7 cellular contexts compared by ENCODE assay signal in genomic region chr18:741931-742512, GRCh38. TPM values are rescaled to one million over a fixed set of nuclear protein-coding genes. Genes with fewer than 3 reads are reported as not detected.
DNase-seq lines count a peak whose midpoint lies in the region; ATAC-seq and TF ChIP-seq lines count a peak whose summit lies in the region.

No MANE protein-coding gene starts in this region.

- peak; percentile 83 for TF ChIP-seq RAD21 in IMR-90 (IDR thresholded peaks at IDR 0.05; ENCODE audit: low read length)

- H2BK15ac ChIP-seq in IMR-90 (ENCODE audit: low read depth, low read length) = no peak overlapping the region

- H3K14ac ChIP-seq in IMR-90 (replicated peaks; ENCODE audit: low read depth, low read length) = no peak overlapping the region

- H2AFZ ChIP-seq in IMR-90 (replicated peaks; ENCODE audit: low read length, poor library complexity) = no peak overlapping the region

- H3K79me1 ChIP-seq in IMR-90 (ENCODE audit: low read depth in 1 of 2, low read length in 2 of 2) = no peaks in the 10 kb centered on the region

- no peak overlapping the region for H3K4me3 ChIP-seq in IMR-90 (ENCODE audit: insufficient read depth, low read depth, low read length)
- no peak overlapping the region for H3K4me3 ChIP-seq in effector memory CD4-positive, alpha-beta T cell (ENCODE audit: insufficient read depth, low read depth, low read length, poor library complexity, severe bottlenecking)

- no peak overlapping the region for H3K4me2 ChIP-seq in IMR-90 (ENCODE audit: low read depth, low read length)

- H3K27ac ChIP-seq in IMR-90 (ENCODE audit: insufficient read depth, low read length) (no peak overlapping the region), RWPE1 (no peak overlapping the region)
- H3K27ac ChIP-seq in effector memory CD4-positive, alpha-beta T cell (ENCODE audit: insufficient read depth, low read length, poor library complexity, severe bottlenecking) = no peak overlapping the region

- no peaks in the 10 kb centered on the region for H3K4me1 Mint-ChIP-seq in naive B cell

- H2AK9ac ChIP-seq in IMR-90 (replicated peaks; ENCODE audit: low read depth, low read length, poor library complexity) = no peak overlapping the region

- no peak overlapping the region for H4K8ac ChIP-seq in IMR-90 (ENCODE audit: low read depth in 2 of 2, low read length in 2 of 2)

- H3K27ac Mint-ChIP-seq in naive B cell = no peak overlapping the region

- DNase-seq in GF-D8 (lab: John Stamatoyannopoulos, UW) = peak; percentile 81
- peak; percentile 63 for DNase-seq in IMR-90
- DNase-seq in RWPE1 (ENCODE audit: low spot score) = peak; percentile 53
- peak; percentile 66 for DNase-seq in epidermal melanocyte (ENCODE audit: insufficient read length, low spot score)
- DNase-seq in naive B cell = peak; percentile 2
- no peak for DNase-seq in effector memory CD4-positive, alpha-beta T cell

- no peak overlapping the region for H3K56ac ChIP-seq in IMR-90 (ENCODE audit: extremely low read depth, insufficient read depth, low read length)

- H3K18ac ChIP-seq in IMR-90 (ENCODE audit: low read depth, low read length) = no peak overlapping the region

- no peak for TF ChIP-seq POLR2A in IMR-90 (IDR thresholded peaks at IDR 0.05; ENCODE audit: low read depth, low read length)

- TF ChIP-seq CTCF in IMR-90 (conservative IDR thresholded peaks at IDR 0.05; ENCODE audit: low read depth, low read length) (peak; percentile 77), RWPE1 (conservative IDR thresholded peaks at IDR 0.05; ENCODE audit: low read depth) (peak; percentile 73)

- no peak overlapping the region for H3K23ac ChIP-seq in IMR-90 (ENCODE audit: low read depth, low read length)

- CTCF ChIA-PET in IMR-90 (lab: Yijun Ruan, JAX) = interaction anchor here (0.5 to 7.6 kb wide), 5 partner anchors 9 to 1895 kb away, joined by 3 to 45 read pairs (median 3); partner anchors contain the start of gene TYMS
- CTCF ChIA-PET in RWPE1 (lab: Yijun Ruan, JAX) = interaction anchor here (0.6 to 1.3 kb wide), 4 partner anchors 45 to 1605 kb away, joined by 3 to 4 read pairs (median 4); no protein-coding TSS in a partner anchor

- POLR2A ChIA-PET in IMR-90 (lab: Charles Lee; ENCODE audit: unreplicated experiment) (no interaction called here), RWPE1 (lab: Yijun Ruan, JAX; ENCODE audit: low non-redundant PET) (no interaction called here)

- ATAC-seq in GM21526 (IDR thresholded peaks at IDR 0.05; ENCODE audit: low FRiP score, unreplicated experiment) (peak; percentile 89), IMR-90 (ENCODE audit: low read depth) (peak; percentile 83), naive B cell (ENCODE audit: low read depth in 2 of 2) (peak; percentile 27 to 37)

- H4K91ac ChIP-seq in IMR-90 (ENCODE audit: insufficient read depth, low read depth, low read length) = no peak overlapping the region

- H2BK20ac ChIP-seq in IMR-90 (ENCODE audit: low read depth, low read length) = no peak overlapping the region

- H2BK5ac ChIP-seq in IMR-90 (ENCODE audit: low read depth, low read length, poor library complexity, severe bottlenecking) = no peak overlapping the region

- H2BK120ac ChIP-seq in IMR-90 (ENCODE audit: low read depth, low read length) = no peak overlapping the region

- no peak overlapping the region for H3K4me3 Mint-ChIP-seq in naive B cell

- H4K20me1 ChIP-seq in IMR-90 (ENCODE audit: insufficient read depth, low read length) = no peaks in the 10 kb centered on the region

- no peaks in the 10 kb centered on the region for H3K9me3 Mint-ChIP-seq in naive B cell

- no TSS peak for BruUV-seq in IMR-90 (replicated peaks; lab: Mats Ljungman, UMichigan)

- dilution Hi-C loops in IMR-90 (cut with HindIII; ENCODE audit: low sequenced_read_pairs, unreplicated experiment) = no loop called here

- H3K4me1 ChIP-seq in IMR-90 (ENCODE audit: control insufficient read depth, insufficient read depth, low read length) = no peaks in the 10 kb centered on the region
- H3K4me1 ChIP-seq in effector memory CD4-positive, alpha-beta T cell (ENCODE audit: control insufficient read depth, insufficient read depth, low read length, poor library complexity, severe bottlenecking) = no peaks in the 10 kb centered on the region

- no peaks in the 10 kb centered on the region for H3K9me1 ChIP-seq in IMR-90 (ENCODE audit: insufficient read depth, low read length)

- peaks cover 4 to 6% (median 5%) of the 10 kb centered on the region in 3 donors for H3K27me3 Mint-ChIP-seq in naive B cell

- no peak overlapping the region for H3K9ac ChIP-seq in IMR-90 (ENCODE audit: low read depth, low read length)

- no peaks in the 10 kb centered on the region for H3K36me3 Mint-ChIP-seq in naive B cell

- H4K5ac ChIP-seq in IMR-90 (ENCODE audit: low read depth, low read length) = no peak overlapping the region

- H3K36me3 ChIP-seq in IMR-90 (ENCODE audit: control insufficient read depth, insufficient read depth, low read length) = peaks cover 15% of the 10 kb centered on the region
- H3K36me3 ChIP-seq in effector memory CD4-positive, alpha-beta T cell (ENCODE audit: control insufficient read depth, insufficient read depth, low read length) = peaks cover 4% of the 10 kb centered on the region

- intact Hi-C loops in IMR-90 (cut with micrococcal nuclease) = loop anchor here (1.0 to 5.0 kb wide), 3 partner anchors 89 to 120 kb away; no protein-coding TSS in a partner anchor

- H3K4ac ChIP-seq in IMR-90 (ENCODE audit: low read depth, low read length) = no peak overlapping the region

- in situ Hi-C loops in IMR-90 (cut with MboI; ENCODE audit: low sequenced_read_pairs) = no loop called here

- H2AK5ac ChIP-seq in IMR-90 (ENCODE audit: low read depth, low read length) = no peak overlapping the region

- no peaks in the 10 kb centered on the region for H3K9me3 ChIP-seq in IMR-90 (ENCODE audit: control insufficient read depth, insufficient read depth, low read length)
- no peaks in the 10 kb centered on the region for H3K9me3 ChIP-seq in effector memory CD4-positive, alpha-beta T cell (ENCODE audit: control insufficient read depth, low read length)

- no peaks in the 10 kb centered on the region for H3K27me3 ChIP-seq in IMR-90 (ENCODE audit: control insufficient read depth, insufficient read depth, low read length)
- H3K27me3 ChIP-seq in effector memory CD4-positive, alpha-beta T cell (replicated peaks; ENCODE audit: control insufficient read depth, insufficient read depth, low read length, poor library complexity, severe bottlenecking) = no peaks in the 10 kb centered on the region

TF ChIP-seq in IMR-90, 13 proteins besides CTCF, POLR2A, EP300 and RAD21:
- TF ChIP-seq FOS (IDR thresholded peaks at IDR 0.05; ENCODE audit: low read depth, low read length) (no peak), MAFK (IDR thresholded peaks at IDR 0.05; ENCODE audit: low read depth, low read length) (no peak), CEBPB (IDR thresholded peaks at IDR 0.05; ENCODE audit: low read depth, low read length) (no peak), SMC3 (IDR thresholded peaks at IDR 0.05; ENCODE audit: low read depth, low read length) (peak; percentile 74), RFX5 (IDR thresholded peaks at IDR 0.05; ENCODE audit: low read depth, low read length) (no peak), MXI1 (IDR thresholded peaks at IDR 0.05; ENCODE audit: borderline replicate concordance, low read depth, low read length) (no peak)
TF ChIP-seq in IMR-90: peak in this region for 1.

RNA-seq across cellular contexts. Expression of gene ENOSF1, which starts 29.6 kb away (rescaled TPM):
- 10.0 and 12.2 TPM in 2 replicates for total RNA-seq in IMR-90 (2012; rRNA removed)
- polyA plus RNA-seq in IMR-90 (2012; rRNA removed) = 10.6 and 12.6 TPM in 2 replicates
- 6.0 and 7.4 TPM in 2 replicates for polyA plus RNA-seq in IMR-90 (2012; cell fraction: cytosol; rRNA removed)
- 75.1 and 113 TPM in 2 replicates for polyA plus RNA-seq in IMR-90 (2012; cell fraction: nucleus; rRNA removed; ENCODE audit: low replicate concordance)
- polyA plus RNA-seq in naive B cell (ENCODE audit: low read depth in 6 of 6) = 1 to 10 TPM in 5 of 6 donors, under 1 TPM in 1; 0.53 to 6.6 (median 1.3) TPM

Comparison
In these comparisons a context has a peak if more than half of its experiments do, and no peak if none do; other contexts are left out.
1. DNase-seq: peak in GF-D8 (single experiment), IMR-90 (single experiment), RWPE1 (single experiment), epidermal melanocyte (single experiment) and naive B cell (single experiment); none in effector memory CD4-positive, alpha-beta T cell (0 of 3).
2. ATAC-seq: peak in every context shown above with its lines; median percentile 89 in GM21526; 83 in IMR-90; 32 in naive B cell.